In the genomic region with DNA sequence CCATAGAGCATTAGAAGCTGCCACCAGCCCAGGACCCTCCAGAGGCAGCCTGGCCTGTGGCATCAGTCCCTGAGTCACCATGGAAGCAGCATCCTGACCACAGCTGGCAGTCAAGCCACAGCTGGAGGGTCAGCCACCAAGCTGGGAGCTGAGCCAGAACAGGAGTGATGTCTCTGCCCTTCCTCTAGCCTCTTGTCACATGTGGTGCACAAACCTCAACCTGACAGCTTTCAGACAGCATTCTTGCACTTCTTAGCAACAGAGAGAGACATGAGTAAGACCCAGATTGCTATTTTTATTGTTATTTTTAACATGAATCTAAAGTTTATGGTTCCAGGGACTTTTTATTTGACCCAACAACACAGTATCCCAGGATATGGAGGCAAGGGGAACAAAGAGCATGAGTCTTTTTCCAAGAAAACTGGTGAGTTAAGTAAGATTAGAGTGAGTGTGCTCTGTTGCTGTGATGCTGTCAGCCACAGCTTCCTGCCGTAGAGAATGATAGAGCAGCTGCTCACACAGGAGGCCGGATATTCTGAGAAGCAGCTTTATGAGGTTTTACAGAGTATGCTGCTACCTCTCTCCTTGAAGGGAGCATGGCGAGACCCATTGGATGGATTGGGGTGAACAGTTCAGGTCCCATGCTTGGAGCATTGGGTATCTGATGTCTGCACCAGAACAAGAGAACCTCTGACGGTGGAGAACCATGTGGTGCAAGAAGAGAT, we compare ENCODE assay signal across 9 cellular contexts. TPM values are rescaled to one million over a fixed set of nuclear protein-coding genes. Genes with fewer than 3 reads are reported as not detected.
A peak's percentile ranks its signal among the peaks of the same experiment; 100 is the strongest.
DNase-seq lines count a peak whose midpoint lies in the region; ATAC-seq and TF ChIP-seq lines count a peak whose summit lies in the region.
"Had no signal": no experiment of that assay in that cellular context is flagged by ENCODE, and none has a peak within 500 bp of the region (broad histone marks: within the 10 kb centered on the region; RNA-seq: fewer than 3 reads in every experiment).

No MANE protein-coding gene starts in this region.

- peaks cover 0 to 1% (median 0%) of the 10 kb centered on the region in 3 donors for H3K27me3 Mint-ChIP-seq in CD14-positive monocyte (ENCODE audit: low read depth in 3 of 3)

- no peaks in the 10 kb centered on the region for H3K4me1 ChIP-seq in tibial artery
- H3K4me1 ChIP-seq: parathyroid adenoma had no signal

- ATAC-seq in GM18909 (IDR thresholded peaks at IDR 0.05; ENCODE audit: poor library complexity, unreplicated experiment): peak; percentile 96
- peak; percentile 93 for ATAC-seq in HG02885 (IDR thresholded peaks at IDR 0.05; ENCODE audit: poor library complexity, unreplicated experiment)

- no peaks in the 10 kb centered on the region for H3K27me3 ChIP-seq in tibial artery

- H3K27ac Mint-ChIP-seq in CD14-positive monocyte: peak overlapping the region in 1 of 7 donors; percentile 60

- TF ChIP-seq CTCF in cardiac fibroblast (IDR thresholded peaks at IDR 0.05; ENCODE audit: low read depth, low read length) (no peak), tibial artery (IDR thresholded peaks at IDR 0.05) (no peak), CD14-positive monocyte (IDR thresholded peaks at IDR 0.05) (no peak)

- H3K36me3 ChIP-seq in tibial artery: no peaks in the 10 kb centered on the region

- H3K9me3 ChIP-seq in tibial artery: no peaks in the 10 kb centered on the region

- H3K36me3 Mint-ChIP-seq in CD14-positive monocyte: no peaks in the 10 kb centered on the region

- H3K4me3 ChIP-seq in cardiac fibroblast (replicated peaks in 1 of 2; ENCODE audit: low read depth in 2 of 2, low read length in 2 of 2) (no peak overlapping the region), tibial artery (no peak overlapping the region)

- no peak overlapping the region for H3K4me3 Mint-ChIP-seq in CD14-positive monocyte

- H3K27ac ChIP-seq in tibial artery: no peak overlapping the region
- H3K27ac ChIP-seq: parathyroid adenoma had no signal

- DNase-seq in T follicular helper cell (ENCODE audit: low read depth) (peak; percentile 44), cardiac fibroblast (ENCODE audit: low read depth in 2 of 2) (peak; percentile 26 to 35), tibial artery (no peak), CD14-positive monocyte (ENCODE audit: low spot score) (no peak), pons (ENCODE audit: low spot score) (no peak)
- DNase-seq in stimulated activated CD8-positive, alpha-beta memory T cell treated with anti-CD3 and anti-CD28 coated beads, Interleukin-7, amount 100 ng/mL, for 4 hours (ENCODE audit: low read depth in 2 of 2): peak; percentile 57 to 62

- H3K4me1 Mint-ChIP-seq in CD14-positive monocyte: peaks cover 26% of the 10 kb centered on the region

- intact Hi-C loops in tibial artery (cut with DNase I; ENCODE audit: low total_unique reads): loop anchor here (5.0 to 10.0 kb wide), 2 partner anchors 54 to 98 kb away; no protein-coding TSS in a partner anchor
- intact Hi-C loops in CD14-positive monocyte (cut with micrococcal nuclease): loop anchor here (2.0 to 10.0 kb wide), 3 partner anchors 59 to 108 kb away; a partner anchor contains a TSS

- H3K9me3 Mint-ChIP-seq in CD14-positive monocyte: peaks cover 0 to 4% (median 0%) of the 10 kb centered on the region in 7 donors

RNA-seq across cellular contexts. Expression of a gene that starts 13.0 kb away (rescaled TPM):
- polyA plus RNA-seq in CD14-positive monocyte: 10 to 100 TPM; 33.6 to 45.6 TPM

Comparison
In these comparisons a context has a peak if more than half of its experiments do, and no peak if none do; other contexts are left out.
1. DNase-seq: peak in T follicular helper cell (single experiment), cardiac fibroblast (2 of 2) and stimulated activated CD8-positive, alpha-beta memory T cell treated with anti-CD3 and anti-CD28 coated beads, Interleukin-7, amount 100 ng/mL, for 4 hours (2 of 2); none in tibial artery (0 of 2), CD14-positive monocyte (single experiment) and pons (single experiment).